Comparison of ENCODE assay signal across 22 cellular contexts in the genomic region with DNA sequence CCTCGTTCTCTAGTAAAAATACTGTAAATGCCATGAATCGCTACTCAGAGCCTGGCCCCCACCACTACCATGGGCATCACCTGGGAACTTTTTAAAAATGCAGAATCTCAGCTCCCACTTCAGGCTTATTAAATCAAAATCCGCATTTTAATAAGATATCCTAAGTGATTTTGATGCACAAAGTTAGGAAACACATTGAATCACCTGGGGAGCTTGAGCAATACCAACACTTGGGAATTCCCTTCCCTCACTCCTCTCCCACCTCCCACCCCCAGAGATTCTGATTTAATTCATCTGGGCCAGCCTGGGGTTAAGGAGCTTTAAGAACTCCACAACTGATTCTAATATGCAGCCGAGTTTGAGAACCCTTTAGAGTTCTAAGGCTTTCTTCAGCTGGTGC. TPM values are rescaled to one million over a fixed set of nuclear protein-coding genes. Genes with fewer than 3 reads are reported as not detected.
DNase-seq lines count a peak whose midpoint lies in the region; ATAC-seq and TF ChIP-seq lines count a peak whose summit lies in the region.
"Had no signal": no experiment of that assay in that cellular context is flagged by ENCODE, and none has a peak within 500 bp of the region (broad histone marks: within the 10 kb centered on the region; RNA-seq: fewer than 3 reads in every experiment).

No MANE protein-coding gene starts in this region.

- H2AFZ ChIP-seq in ACC112 (ENCODE audit: low read length, unreplicated experiment): no peak overlapping the region
- no peak overlapping the region for H2AFZ ChIP-seq in neural progenitor cell (replicated peaks)
- H2AFZ ChIP-seq: GM23248 had no signal

- no peaks in the 10 kb centered on the region for H3K9me3 ChIP-seq in neural progenitor cell (ENCODE audit: low read depth)
- H3K9me3 ChIP-seq: BLaER1 treated with 17β-estradiol and CSF1 and Interleukin-3, amounts not matched to agents 10 nM and 100 nM; HAP-1 had no signal

- H3K27me3 Mint-ChIP-seq in neural progenitor cell (ENCODE audit: insufficient read depth, low read depth): peaks cover 2% of the 10 kb centered on the region
- H3K27me3 Mint-ChIP-seq: B cell had no signal

- no peak overlapping the region for H3K9ac ChIP-seq in neural progenitor cell
- H3K9ac ChIP-seq: BLaER1 treated with 17β-estradiol and CSF1 and Interleukin-3, amounts not matched to agents 10 nM and 100 nM had no signal

- TF ChIP-seq CTCF in dorsolateral prefrontal cortex (IDR thresholded peaks at IDR 0.05 in 54 of 56, conservative IDR thresholded peaks at IDR 0.05 in 2 of 56; ENCODE audit: low read depth in 1 of 56, partially characterized antibody in 56 of 56): no peak
- no peak for TF ChIP-seq CTCF in neural progenitor cell (IDR thresholded peaks at IDR 0.05)

- DNase-seq in dorsolateral prefrontal cortex (no peak), putamen (ENCODE audit: low spot score) (peak; percentile 69), neural progenitor cell (ENCODE audit: low spot score) (no peak), mesenteric fat pad (ENCODE audit: low spot score) (no peak)
- no peak for DNase-seq in activated naive CD4-positive, alpha-beta T cell (lab: John Stamatoyannopoulos, UW)
- DNase-seq: 8988T; Calu3; CD8-positive, alpha-beta T cell; DMS 273 treated with DMSO at 0.1 percent for 48 hours; DMS53; GM23248; IMR-90 had no signal

- H3K27ac ChIP-seq in ACC112 (ENCODE audit: low read depth, low read length): peak overlapping the region; percentile 95
- peak overlapping the region in 42 of 59 donors; percentile 24 to 99 (median 92) for H3K27ac ChIP-seq in dorsolateral prefrontal cortex
- H3K27ac ChIP-seq in temporal lobe (ENCODE audit: low read depth, low read length): peak overlapping the region; percentile 46
- H3K27ac ChIP-seq in neural progenitor cell: no peak overlapping the region
- H3K27ac ChIP-seq: BLaER1 treated with 17β-estradiol and CSF1 and Interleukin-3, amounts not matched to agents 10 nM and 100 nM; HL-60 had no signal

- H3K4me1 ChIP-seq in ACC112 (ENCODE audit: control insufficient read depth, insufficient read depth, low read length, unreplicated experiment) (peaks cover 44% of the 10 kb centered on the region), neural progenitor cell (peaks cover 37% of the 10 kb centered on the region)

- peaks cover 28% of the 10 kb centered on the region for H3F3A ChIP-seq in neural progenitor cell (ENCODE audit: low read depth)

- peaks cover 37% of the 10 kb centered on the region for H3K4me1 Mint-ChIP-seq in neural progenitor cell
- H3K4me1 Mint-ChIP-seq: B cell had no signal

- H3K27me3 ChIP-seq in ACC112 (ENCODE audit: insufficient read depth, low read length): no peaks in the 10 kb centered on the region
- no peaks in the 10 kb centered on the region for H3K27me3 ChIP-seq in dorsolateral prefrontal cortex
- no peaks in the 10 kb centered on the region for H3K27me3 ChIP-seq in neural progenitor cell
- H3K27me3 ChIP-seq: BLaER1 treated with 17β-estradiol and CSF1 and Interleukin-3, amounts not matched to agents 10 nM and 100 nM had no signal

- H3K9me3 Mint-ChIP-seq in neural progenitor cell: no peaks in the 10 kb centered on the region
- H3K9me3 Mint-ChIP-seq: CD8-positive, alpha-beta T cell had no signal

- H4K20me1 ChIP-seq in neural progenitor cell (ENCODE audit: low read depth): peaks cover 4% of the 10 kb centered on the region
- H4K20me1 ChIP-seq: BLaER1 treated with 17β-estradiol and CSF1 and Interleukin-3, amounts not matched to agents 10 nM and 100 nM had no signal

- H3K4me3 Mint-ChIP-seq in neural progenitor cell: no peak overlapping the region
- H3K4me3 Mint-ChIP-seq: B cell; CD8-positive, alpha-beta T cell had no signal

- peaks cover 17% of the 10 kb centered on the region for H3K36me3 Mint-ChIP-seq in neural progenitor cell

- intact Hi-C loops in dorsolateral prefrontal cortex (cut with DNase I): loop anchor here in 1 of 2 donors (10.0 kb wide), 1 partner anchor 290 kb away; no protein-coding TSS in a partner anchor

- no peaks in the 10 kb centered on the region for H3K79me2 ChIP-seq in ACC112 (ENCODE audit: control insufficient read depth, insufficient read depth, low read length, unreplicated experiment)
- H3K79me2 ChIP-seq in neural progenitor cell (ENCODE audit: low read depth): no peaks in the 10 kb centered on the region

- H3K27ac Mint-ChIP-seq in neural progenitor cell: no peak overlapping the region
- H3K27ac Mint-ChIP-seq: B cell; CD8-positive, alpha-beta T cell had no signal

- H3K36me3 ChIP-seq in ACC112 (ENCODE audit: insufficient read depth, low read length) (peaks cover 20% of the 10 kb centered on the region; the same call in 1 of the 2 replicates), neural progenitor cell (no peaks in the 10 kb centered on the region)

- ATAC-seq in HG02884 (IDR thresholded peaks at IDR 0.05; ENCODE audit: unreplicated experiment): no peak
- ATAC-seq: CD8-positive, alpha-beta T cell had no signal

- no peak overlapping the region for H3K4me2 ChIP-seq in neural progenitor cell
- H3K4me2 ChIP-seq: BLaER1 treated with 17β-estradiol and CSF1 and Interleukin-3, amounts not matched to agents 10 nM and 100 nM had no signal

- H3K4me3 ChIP-seq in ACC112 (ENCODE audit: low read depth, low read length) (no peak overlapping the region), dorsolateral prefrontal cortex (no peak overlapping the region), neural progenitor cell (no peak overlapping the region)
- H3K4me3 ChIP-seq: BLaER1 treated with 17β-estradiol and CSF1 and Interleukin-3, amounts not matched to agents 10 nM and 100 nM; GM23248; HAP-1 had no signal

RNA-seq across cellular contexts. Expression of a gene that starts 26.8 kb away (rescaled TPM):
- total RNA-seq in dorsolateral prefrontal cortex (10 to 100 TPM in 18 of 120 experiments, 1 to 10 TPM in 102; 1.7 to 21.4 (median 6.2) TPM), temporal lobe (0.98 TPM), neural progenitor cell (ENCODE audit: low replicate concordance) (1.3 and 2.6 TPM in 2 replicates), mesenteric fat pad (not detected)
- total RNA-seq: A673; B cell; Calu3; CD8-positive, alpha-beta T cell; GM23248; H4; HT1080; IMR-90 had no signal

RNA-seq across cellular contexts. Expression of a gene that starts 49.2 kb away (rescaled TPM):
- total RNA-seq in dorsolateral prefrontal cortex: 10 to 100 TPM in 41 of 120 experiments, 1 to 10 TPM in 79; 5.2 to 24.3 (median 8.9) TPM
- total RNA-seq in temporal lobe: 8.4 TPM
- total RNA-seq in neural progenitor cell (ENCODE audit: low replicate concordance): 125 and 133 TPM in 2 replicates
- 6.6 TPM for total RNA-seq in mesenteric fat pad
